1 cellular context compared by ENCODE assay signal in genomic region chr2:70888389-70888924, GRCh38.
TF ChIP-seq lines count a peak whose summit lies in the region.

No MANE protein-coding gene starts in this region.

TF ChIP-seq in IMR-90, 13 proteins besides CTCF, POLR2A, EP300 and RAD21:
- TF ChIP-seq MAZ (IDR thresholded peaks at IDR 0.05; ENCODE audit: borderline replicate concordance, low read depth, low read length) (no peak), MXI1 (IDR thresholded peaks at IDR 0.05; ENCODE audit: borderline replicate concordance, low read depth, low read length) (no peak), ELK1 (IDR thresholded peaks at IDR 0.05; ENCODE audit: borderline replicate concordance, low read depth, low read length) (no peak), CEBPB (IDR thresholded peaks at IDR 0.05; ENCODE audit: low read depth, low read length) (no peak), SMC3 (IDR thresholded peaks at IDR 0.05; ENCODE audit: low read depth, low read length) (no peak), FOS (IDR thresholded peaks at IDR 0.05; ENCODE audit: low read depth, low read length) (no peak), NFE2L2 (IDR thresholded peaks at IDR 0.05; ENCODE audit: low read depth, low read length) (no peak), BHLHE40 (IDR thresholded peaks at IDR 0.05; ENCODE audit: low read depth, low read length) (no peak), USF2 (IDR thresholded peaks at IDR 0.05; ENCODE audit: low read depth, low read length) (no peak), MAFK (IDR thresholded peaks at IDR 0.05; ENCODE audit: low read depth, low read length) (no peak), RFX5 (IDR thresholded peaks at IDR 0.05; ENCODE audit: low read depth, low read length) (no peak), CHD1 (IDR thresholded peaks at IDR 0.05; ENCODE audit: low read depth, low read length) (no peak), RCOR1 (IDR thresholded peaks at IDR 0.05; ENCODE audit: insufficient replicate concordance, low read length) (no peak)
